Comparison of ENCODE assay signal across 24 cellular contexts in the genomic region with DNA sequence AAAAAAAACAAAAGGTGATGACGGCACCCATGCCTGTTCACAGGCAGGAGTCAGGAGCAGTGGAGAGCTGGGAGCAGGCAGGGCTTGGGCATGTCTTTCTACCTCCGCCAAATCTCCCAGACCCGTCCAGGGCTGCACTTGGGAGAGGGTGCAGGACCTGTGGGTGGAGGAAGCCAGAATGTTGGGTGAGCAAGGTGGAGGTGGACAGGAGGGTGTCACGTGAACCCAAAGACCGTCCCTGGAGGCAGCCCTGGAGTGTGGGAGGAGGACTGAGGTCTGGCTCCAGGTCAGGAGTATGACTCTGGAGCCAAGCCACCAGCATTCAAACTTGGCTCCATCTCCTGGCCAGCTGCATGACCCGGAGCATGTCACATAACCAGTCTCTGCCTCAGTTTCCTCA. TPM values are rescaled to one million over a fixed set of nuclear protein-coding genes. Genes with fewer than 3 reads are reported as not detected.
"Had no signal": no experiment of that assay in that cellular context is flagged by ENCODE, and none has a peak within 500 bp of the region (broad histone marks: within the 10 kb centered on the region; RNA-seq: fewer than 3 reads in every experiment).

No MANE protein-coding gene starts in this region.

- DNase-seq: activated CD4-positive, alpha-beta T cell treated with anti-CD3 and anti-CD28 coated beads, Interleukin-2, amount 10 ng/mL, durations not matched to agents 7 days and 5 days; activated CD4-positive, CD25-positive, alpha-beta regulatory T cell; activated CD8-positive, alpha-beta memory T cell treated with anti-CD3 and anti-CD28 coated beads, Interleukin-2, amount 50 U/mL, for 4 hours; activated CD8-positive, alpha-beta T cell treated with anti-CD3 and anti-CD28 coated beads for 36 hours; activated gamma-delta T cell treated with Interleukin-2 at 50 U/mL for 16 hours; activated naive CD4-positive, alpha-beta T cell treated with anti-CD3 and anti-CD28 coated beads, Interleukin-2, amount 10 ng/mL, durations not matched to agents 7 days and 5 days; activated naive CD8-positive, alpha-beta T cell treated with anti-CD3 and anti-CD28 coated beads for 36 hours; activated T-cell treated with anti-CD3 and anti-CD28 coated beads, Interleukin-2, amount 50 U/mL, for 72 hours; brain microvascular endothelial cell; MG63; MV-4-11; NCI-H1105; NCI-H1436 treated with DMSO at 0.1 percent for 48 hours; NCI-H187; NCI-H2081; NCI-H510A treated with DMSO at 0.1 percent for 48 hours; NCI-H69; PC-3; T-cell; T1000 had no signal

- H3K4me3 ChIP-seq: MG63, SK-N-MC had no signal

- H3K9me3 ChIP-seq: MG63 had no signal

- FAIRE-seq: RCC 7860 had no signal

- H3K27ac ChIP-seq: brain microvascular endothelial cell, SK-N-MC, VCaP had no signal

- ATAC-seq: activated CD8-positive, alpha-beta T cell treated with anti-CD3 and anti-CD28 coated beads for 36 hours; activated T-cell treated with anti-CD3 and anti-CD28 coated beads, Interleukin-2, amount 50 U/mL, for 72 hours; PC-3; T-cell had no signal

- H3K27me3 ChIP-seq: brain microvascular endothelial cell, MG63 had no signal

RNA-seq across cellular contexts. Expression of a gene that starts 41.6 kb away (rescaled TPM):
- total RNA-seq: activated CD4-positive, alpha-beta T cell treated with anti-CD3 and anti-CD28 coated beads, Interleukin-2, amount 10 ng/mL, durations not matched to agents 7 days and 5 days had no signal
- polyA plus RNA-seq: IgD-negative memory B cell had no signal
